In the genomic region with DNA sequence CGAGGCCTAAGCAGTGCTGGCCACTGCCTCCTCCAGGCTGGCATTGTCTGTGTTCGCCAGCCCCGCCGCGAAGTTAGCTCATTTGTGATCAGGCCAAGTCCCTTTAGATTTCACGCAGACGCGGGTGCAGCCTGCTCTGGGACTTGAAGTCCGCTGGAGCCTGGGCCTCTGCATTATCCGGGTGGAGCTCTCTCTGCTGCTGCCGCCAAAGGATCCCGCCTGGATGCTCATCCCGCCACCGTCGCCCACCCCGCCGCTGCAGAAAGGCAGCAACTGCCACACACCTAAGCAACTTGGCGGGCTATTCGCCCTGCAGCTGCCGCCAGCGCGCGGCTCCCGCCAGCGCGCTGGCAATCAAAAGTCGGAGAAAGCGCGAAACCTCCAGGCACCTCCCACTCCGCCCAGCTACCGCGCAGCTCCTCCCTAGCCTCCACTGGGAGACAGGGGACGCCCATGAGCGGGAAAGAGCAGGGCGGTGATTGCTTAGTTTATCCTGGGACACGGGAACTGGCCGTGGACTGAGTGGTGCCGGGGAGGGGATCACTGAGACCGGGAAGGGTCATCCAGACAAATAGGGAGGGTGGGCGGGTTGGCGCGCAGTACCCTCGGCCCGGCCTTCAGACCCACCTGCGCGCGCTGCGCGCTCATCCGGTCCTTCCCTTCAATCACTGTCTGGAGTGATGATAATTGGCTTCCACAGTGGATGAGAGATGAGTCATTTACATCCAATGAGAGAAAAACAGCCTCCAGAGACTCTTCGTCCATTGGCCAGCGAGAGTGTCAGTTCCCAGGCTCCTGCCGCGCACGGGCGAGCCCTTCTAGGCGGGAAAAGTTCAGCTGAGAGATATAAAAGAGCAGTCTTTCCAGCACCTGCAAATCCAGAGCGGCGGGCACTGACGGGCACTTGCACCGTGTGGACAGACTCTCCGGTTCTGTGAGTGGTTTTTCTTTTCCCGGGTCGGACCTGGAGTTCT, we compare ENCODE assay signal across 8 cellular contexts. TPM values are rescaled to one million over a fixed set of nuclear protein-coding genes. Genes with fewer than 3 reads are reported as not detected.
DNase-seq lines count a peak whose midpoint lies in the region; ATAC-seq, FAIRE-seq and TF ChIP-seq lines count a peak whose summit lies in the region.

A gene with protein sequence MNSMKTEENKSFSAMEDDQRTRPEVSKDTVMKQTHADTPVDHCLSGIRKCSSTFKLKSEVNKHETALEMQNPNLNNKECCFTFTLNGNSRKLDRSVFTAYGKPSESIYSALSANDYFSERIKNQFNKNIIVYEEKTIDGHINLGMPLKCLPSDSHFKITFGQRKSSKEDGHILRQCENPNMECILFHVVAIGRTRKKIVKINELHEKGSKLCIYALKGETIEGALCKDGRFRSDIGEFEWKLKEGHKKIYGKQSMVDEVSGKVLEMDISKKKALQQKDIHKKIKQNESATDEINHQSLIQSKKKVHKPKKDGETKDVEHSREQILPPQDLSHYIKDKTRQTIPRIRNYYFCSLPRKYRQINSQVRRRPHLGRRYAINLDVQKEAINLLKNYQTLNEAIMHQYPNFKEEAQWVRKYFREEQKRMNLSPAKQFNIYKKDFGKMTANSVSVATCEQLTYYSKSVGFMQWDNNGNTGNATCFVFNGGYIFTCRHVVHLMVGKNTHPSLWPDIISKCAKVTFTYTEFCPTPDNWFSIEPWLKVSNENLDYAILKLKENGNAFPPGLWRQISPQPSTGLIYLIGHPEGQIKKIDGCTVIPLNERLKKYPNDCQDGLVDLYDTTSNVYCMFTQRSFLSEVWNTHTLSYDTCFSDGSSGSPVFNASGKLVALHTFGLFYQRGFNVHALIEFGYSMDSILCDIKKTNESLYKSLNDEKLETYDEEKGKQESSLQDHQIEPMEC (plus strand): TSS at position 875 of the 974 bp plus-strand sequence. CDS start 2,389 bp downstream, outside the sequence.

- no peaks in the 10 kb centered on the region for H3K79me2 ChIP-seq in H1 (ENCODE audit: control insufficient read depth in 1 of 2, insufficient read depth in 2 of 2, low read length in 2 of 2)

- H3K27me3 ChIP-seq in H1 (replicated peaks in 1 of 4; ENCODE audit: control insufficient read depth in 3 of 4, extremely low read depth in 1 of 4, insufficient read depth in 3 of 4, low read length in 3 of 4) = peaks cover 0 to 9% (median 5%) of the 10 kb centered on the region in 4 experiments; a peak in 3 of 7 replicates

- CTCF ChIA-PET in activated CD8-positive, alpha-beta T cell treated with anti-CD3 and anti-CD28 coated beads for 36 hours (lab: Charles Lee) = interaction anchor here (0.9 to 10.3 kb wide), 10 partner anchors 9 to 537 kb away, joined by 3 to 74 read pairs (median 4); a partner anchor contains a TSS
- CTCF ChIA-PET in H1 (lab: Charles Lee; ENCODE audit: partially characterized antibody) = interaction anchor here (0.7 to 2.8 kb wide), 14 partner anchors 10 to 530 kb away, joined by 3 to 16 read pairs (median 4); no protein-coding TSS in a partner anchor

- ATAC-seq in GM19328 (IDR thresholded peaks at IDR 0.05; ENCODE audit: unreplicated experiment) (peak; percentile 71), HG03457 (IDR thresholded peaks at IDR 0.05; ENCODE audit: unreplicated experiment) (peak; percentile 69)
- ATAC-seq in activated CD8-positive, alpha-beta T cell treated with anti-CD3 and anti-CD28 coated beads for 36 hours = peak; percentile 89

- TF ChIP-seq POLR2A in H1 (IDR thresholded peaks at IDR 0.05; ENCODE audit: control extremely low read depth in 1 of 2, low read depth in 2 of 2, low read length in 2 of 2) = peak; percentile 46 to 71; a peak in 2 of 3 replicates

- no peak within 1 kb of the TSS for H3K23ac ChIP-seq in H1 (ENCODE audit: insufficient read length)

- WGBS in H1 (ENCODE audit: extremely low coverage in 1 of 2, insufficient coverage in 1 of 2, insufficient read length in 1 of 2, insufficient replicate concordance in 2 of 2, low coverage in 1 of 2, low lambda C conversion rate in 2 of 2, missing lambda C conversion rate in 1 of 2), 2 experiments = 2% methylated on average over 45 of the region's 64 CpGs; no CpG with 5 or more reads in 1 of the 2 experiments

- POLR2A ChIA-PET in activated CD8-positive, alpha-beta T cell treated with anti-CD3 and anti-CD28 coated beads for 36 hours (lab: Charles Lee) = interaction anchor here (1.2 to 2.6 kb wide), 6 partner anchors 13 to 51 kb away, joined by 3 to 13 read pairs (median 6); a partner anchor contains a TSS
- POLR2A ChIA-PET in H1 (lab: Charles Lee; ENCODE audit: partially characterized antibody) = interaction anchor here (0.6 to 2.2 kb wide), 12 partner anchors 10 to 478 kb away, joined by 3 to 16 read pairs (median 3); no protein-coding TSS in a partner anchor

- TF ChIP-seq CTCF in CD14-positive monocyte (IDR thresholded peaks at IDR 0.05) (no peak), H1 (IDR thresholded peaks at IDR 0.05; ENCODE audit: control extremely low read depth in 1 of 3, insufficient read depth in 1 of 3, low read depth in 1 of 3, low read length in 3 of 3) (peak in 1 of 3 experiments; percentile 12; a peak in 1 of 4 replicates)
- no peak for TF ChIP-seq CTCF in activated CD8-positive, alpha-beta T cell treated with anti-CD3 and anti-CD28 coated beads for 36 hours (IDR thresholded peaks at IDR 0.05)

- H2BK12ac ChIP-seq in H1 (ENCODE audit: low read depth, low read length) = peak within 1 kb of the TSS; percentile 39; the same call in 1 of the 2 replicates

- no peaks in the 10 kb centered on the region for H3K9me3 ChIP-seq in H1 (ENCODE audit: insufficient read depth in 2 of 2, low read depth in 1 of 2, low read length in 1 of 2)

- peak within 1 kb of the TSS; percentile 73; the same call in 1 of the 2 replicates for H4K8ac ChIP-seq in H1 (ENCODE audit: extremely low read depth, insufficient read depth, low read length)

- no peak within 1 kb of the TSS; the same call in none of the 2 replicates for H3K18ac ChIP-seq in H1 (ENCODE audit: extremely low read depth, low read length)

- no peaks in the 10 kb centered on the region for H3K9me3 Mint-ChIP-seq in CD14-positive monocyte
- no peaks in the 10 kb centered on the region for H3K9me3 Mint-ChIP-seq in activated CD8-positive, alpha-beta T cell treated with anti-CD3 and anti-CD28 coated beads for 36 hours

- peaks cover 7 to 11% of the 10 kb centered on the region in 2 donors for H3K36me3 Mint-ChIP-seq in CD14-positive monocyte
- peaks cover 25% of the 10 kb centered on the region for H3K36me3 Mint-ChIP-seq in activated CD8-positive, alpha-beta T cell treated with anti-CD3 and anti-CD28 coated beads for 36 hours (ENCODE audit: low read depth)

- peak within 1 kb of the TSS; percentile 85 to 89 for H3K4me2 ChIP-seq in H1 (ENCODE audit: insufficient read depth in 1 of 2, low read depth in 2 of 2, low read length in 2 of 2)

- no peak within 1 kb of the TSS for H2BK15ac ChIP-seq in H1 (ENCODE audit: low read length)

- TF ChIP-seq EP300 in H1 (IDR thresholded peaks at IDR 0.05; ENCODE audit: borderline replicate concordance in 1 of 2, low read depth in 2 of 2, low read length in 2 of 2) = no peak

- H3K27ac Mint-ChIP-seq in CD14-positive monocyte = peak within 1 kb of the TSS in 4 of 7 donors; percentile 23 to 55 (median 42)
- peak within 1 kb of the TSS; percentile 65 for H3K27ac Mint-ChIP-seq in activated CD8-positive, alpha-beta T cell treated with anti-CD3 and anti-CD28 coated beads for 36 hours

- no peak within 1 kb of the TSS for H2AK5ac ChIP-seq in H1 (ENCODE audit: low read depth, low read length)

- intact Hi-C loops in CD14-positive monocyte (cut with micrococcal nuclease) = loop anchor here in 1 of 2 donors (5.0 kb wide), 1 partner anchor 36 kb away; a partner anchor contains a TSS
- intact Hi-C loops in activated CD8-positive, alpha-beta T cell treated with anti-CD3 and anti-CD28 coated beads for 36 hours (cut with micrococcal nuclease) = loop anchor here (5.0 kb wide), 1 partner anchor 36 kb away; a partner anchor contains a TSS

- peak; percentile 64 for DNase-seq in CD14-positive monocyte (ENCODE audit: low spot score)
- peak; percentile 96 for DNase-seq in NCI-H526 (lab: John Stamatoyannopoulos, UW)
- DNase-seq in activated CD8-positive, alpha-beta T cell treated with anti-CD3 and anti-CD28 coated beads for 36 hours = peak; percentile 84
- peak in 1 of 2 experiments; percentile 83 for DNase-seq in H1 (ENCODE audit: low read depth in 1 of 2, low spot score in 2 of 2)
- DNase-seq in lung microvascular endothelial cell (ENCODE audit: low read depth in 2 of 2) = peak; percentile 93 to 95
- DNase-seq in stimulated activated CD8-positive, alpha-beta memory T cell treated with anti-CD3 and anti-CD28 coated beads, Interleukin-12 subunit alpha, Interleukin-12 subunit beta, amount 100 ng/mL, for 24 hours (ENCODE audit: extremely low read depth) = peak; percentile 25

- H2BK120ac ChIP-seq in H1 (replicated peaks; ENCODE audit: low read depth, low read length) = no peak within 1 kb of the TSS

- peak within 1 kb of the TSS; percentile 79 to 90 for H3K4me3 Mint-ChIP-seq in CD14-positive monocyte
- H3K4me3 Mint-ChIP-seq in activated CD8-positive, alpha-beta T cell treated with anti-CD3 and anti-CD28 coated beads for 36 hours = peak within 1 kb of the TSS; percentile 86

- H3K36me3 ChIP-seq in H1 (ENCODE audit: control insufficient read depth in 2 of 4, insufficient read depth in 4 of 4, low read length in 3 of 4) = peaks cover 0 to 14% (median 8%) of the 10 kb centered on the region in 4 experiments; a peak in 5 of 8 replicates

- H3K4me3 ChIP-seq in H1 (ENCODE audit: extremely low read depth in 1 of 4, insufficient read depth in 2 of 4, low read depth in 3 of 4, low read length in 4 of 4) = peak within 1 kb of the TSS; percentile 46 to 65 (median 62)

- peak within 1 kb of the TSS; percentile 70 for H4K5ac ChIP-seq in H1 (ENCODE audit: insufficient read length, low read depth, low read length)

- H2AFZ ChIP-seq in H1 (ENCODE audit: low read length) = peak within 1 kb of the TSS; percentile 19

- H4K20me1 ChIP-seq in H1 (replicated peaks in 1 of 2; ENCODE audit: control insufficient read depth in 1 of 2, insufficient read depth in 2 of 2, low read length in 2 of 2) = peaks cover 2 to 3% of the 10 kb centered on the region in 2 experiments

- no peak within 1 kb of the TSS for H4K91ac ChIP-seq in H1 (replicated peaks; ENCODE audit: insufficient read length, low read length)

- peaks cover 58% of the 10 kb centered on the region for H3K4me1 Mint-ChIP-seq in CD14-positive monocyte
- H3K4me1 Mint-ChIP-seq in activated CD8-positive, alpha-beta T cell treated with anti-CD3 and anti-CD28 coated beads for 36 hours (ENCODE audit: low read depth) = peaks cover 30% of the 10 kb centered on the region

- H3K56ac ChIP-seq in H1 (replicated peaks; ENCODE audit: insufficient read length, low read depth, low read length) = no peak within 1 kb of the TSS

- H3K23me2 ChIP-seq in H1 (ENCODE audit: low read depth, low read length) = peaks cover 6% of the 10 kb centered on the region; the same call in 1 of the 2 replicates

- no peak within 1 kb of the TSS for H3K14ac ChIP-seq in H1 (ENCODE audit: insufficient read length)

- peak within 1 kb of the TSS; percentile 61; the same call in 1 of the 2 replicates for H3K27ac ChIP-seq in H1 (ENCODE audit: low read depth, low read length)

- no peak for FAIRE-seq in H1 (lab: Jason Lieb, UNC)

- peaks cover 5 to 7% (median 6%) of the 10 kb centered on the region in 3 donors for H3K27me3 Mint-ChIP-seq in CD14-positive monocyte (ENCODE audit: low read depth in 3 of 3)
- H3K27me3 Mint-ChIP-seq in activated CD8-positive, alpha-beta T cell treated with anti-CD3 and anti-CD28 coated beads for 36 hours = peaks cover 48% of the 10 kb centered on the region

- no peak for TF ChIP-seq RAD21 in H1 (IDR thresholded peaks at IDR 0.05 in 1 of 2, conservative IDR thresholded peaks at IDR 0.05 in 1 of 2; ENCODE audit: low read depth in 2 of 2, low read length in 2 of 2)

- H2BK20ac ChIP-seq in H1 (ENCODE audit: low read length) = peak within 1 kb of the TSS; percentile 72; the same call in 1 of the 2 replicates

- H2BK5ac ChIP-seq in H1 (ENCODE audit: low read depth, low read length) = no peak within 1 kb of the TSS

- H3K9ac ChIP-seq in H1 (replicated peaks in 1 of 4; ENCODE audit: extremely low read depth in 1 of 4, low read depth in 3 of 4, low read length in 3 of 4) = peak within 1 kb of the TSS; percentile 52 to 80 (median 65)

- H3K4ac ChIP-seq in H1 (replicated peaks; ENCODE audit: insufficient read length, low read depth, low read length) = no peak within 1 kb of the TSS

- H3K79me1 ChIP-seq in H1 (ENCODE audit: low read depth, low read length) = no peaks in the 10 kb centered on the region

- peaks cover 0 to 4% (median 2%) of the 10 kb centered on the region in 4 experiments; a peak in 3 of 7 replicates for H3K4me1 ChIP-seq in H1 (replicated peaks in 1 of 4; ENCODE audit: control insufficient read depth in 3 of 4, insufficient read depth in 4 of 4, low read length in 3 of 4)

RNA-seq across cellular contexts. Expression of the gene that starts here (rescaled TPM):
- polyA plus RNA-seq in CD14-positive monocyte (under 1 TPM in 1 of 2 donors, not detected in 1; 0.09 TPM), H1 (2011; rRNA removed) (2.4 and 4.8 TPM in 2 replicates)
- 10 to 100 TPM; 18.2 to 18.3 TPM for total RNA-seq in activated CD8-positive, alpha-beta T cell treated with anti-CD3 and anti-CD28 coated beads for 36 hours
- 38.1 and 40.0 TPM in 2 replicates for total RNA-seq in H1 (2021; fragmentation: NEBNext Ultra II Directional; extraction: Animal tissue kit (Norgen Biotek cat#: 25700))
- polyA plus RNA-seq in H1 (2011; cell fraction: cytosol; rRNA removed) = 7.5 TPM
- polyA plus RNA-seq in H1 (2011; cell fraction: nucleus; rRNA removed) = 5.0 TPM
- polyA plus RNA-seq in H1 (2012, experiment 1 of 2) = 11.0 to 24.2 TPM (median 15.3 TPM) in 4 replicates
- polyA plus RNA-seq in H1 (2012, experiment 2 of 2) = 0.72 TPM
- polyA plus RNA-seq in H1 (2013, experiment 1 of 2) = 23.2 TPM
- polyA plus RNA-seq in H1 (2013, experiment 2 of 2) = 21.3 TPM
- 23.6 and 43.3 TPM in 2 replicates for polyA minus RNA-seq in H1 (2011; rRNA and poly(A)+ RNA removed)
- polyA minus RNA-seq in H1 (2011; cell fraction: cytosol; rRNA and poly(A)+ RNA removed) = 9.8 TPM
- 69.0 TPM for polyA minus RNA-seq in H1 (2011; cell fraction: nucleus; rRNA and poly(A)+ RNA removed)
- 6.9 and 9.2 TPM in 2 replicates for total RNA-seq in lung microvascular endothelial cell

Comparison
In these comparisons a context has a peak if more than half of its experiments do, and no peak if none do; other contexts are left out.
1. Peak in DNase-seq in CD14-positive monocyte; RNA of the gene not detected or under 1 TPM.